Comparison of ENCODE assay signal across 9 cellular contexts in the genomic region with DNA sequence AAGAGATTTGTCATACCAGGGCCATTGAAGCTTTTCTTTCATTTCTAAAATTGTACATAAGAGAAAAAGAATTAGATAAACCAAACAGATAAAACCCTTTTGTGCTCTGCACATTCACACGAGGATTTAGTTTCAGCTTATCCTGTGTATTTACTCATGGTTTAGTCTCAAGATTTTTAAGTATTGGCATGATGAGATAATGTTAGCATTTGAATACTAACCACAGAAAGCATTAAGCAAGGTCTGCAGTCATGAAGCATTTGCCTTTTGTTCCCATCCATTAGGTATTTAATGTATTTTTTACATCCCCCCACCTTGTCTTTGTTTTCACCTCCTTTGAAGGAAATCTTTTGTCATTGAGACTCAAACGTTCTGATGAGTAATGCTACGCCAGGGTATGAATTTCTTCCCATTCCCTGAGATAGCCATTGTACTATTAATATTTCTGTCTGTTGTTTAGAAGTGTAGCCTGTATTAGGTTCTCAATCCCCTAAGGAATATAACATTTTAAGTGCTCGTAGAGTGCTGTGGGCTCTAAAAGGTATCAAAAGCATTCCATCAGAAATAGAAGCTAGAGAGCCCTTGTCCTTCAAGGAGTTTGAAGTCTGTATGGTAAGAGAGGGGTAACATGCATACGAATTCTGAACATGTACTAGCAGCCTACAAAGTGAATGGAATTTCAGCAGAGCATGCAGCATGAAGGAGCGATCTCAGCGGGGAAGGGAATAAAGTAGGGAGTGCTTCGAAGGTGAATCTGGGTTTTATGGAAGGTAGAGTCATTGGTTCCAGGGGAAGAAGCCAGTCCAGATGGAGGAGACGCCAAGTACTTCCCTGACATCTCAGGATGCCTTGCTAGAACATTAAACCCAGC. TPM values are rescaled to one million over a fixed set of nuclear protein-coding genes. Genes with fewer than 3 reads are reported as not detected.
DNase-seq lines count a peak whose midpoint lies in the region; TF ChIP-seq lines count a peak whose summit lies in the region.
"Had no signal": no experiment of that assay in that cellular context is flagged by ENCODE, and none has a peak within 500 bp of the region (broad histone marks: within the 10 kb centered on the region; RNA-seq: fewer than 3 reads in every experiment).

No MANE protein-coding gene starts in this region.

- no peaks in the 10 kb centered on the region for H4K20me1 ChIP-seq in fibroblast of lung (ENCODE audit: control insufficient read depth, extremely low read depth, insufficient read depth, low read length)

- H3K9ac ChIP-seq in fibroblast of lung (ENCODE audit: insufficient read depth, low read length), result no peak overlapping the region

- peak overlapping the region; percentile 26 for H3K4me2 ChIP-seq in fibroblast of lung (ENCODE audit: extremely low read depth, insufficient read depth, low read length)

- DNase-seq in SIG-M5 treated with dmso at 0.1 percent for 504 hours (lab: John Stamatoyannopoulos, UW; ENCODE audit: unreplicated experiment), result peak; percentile 13
- no peak for DNase-seq in SIG-M5 (lab: John Stamatoyannopoulos, UW)
- DNase-seq in NCI-H526 (lab: John Stamatoyannopoulos, UW), result peak; percentile 15 to 20
- peak; percentile 65 to 95 for DNase-seq in fibroblast of lung (ENCODE audit: low read depth in 2 of 2)
- DNase-seq in stromal cell of bone marrow (ENCODE audit: low read depth), result peak; percentile 43
- no peak for DNase-seq in DMS 273 (lab: John Stamatoyannopoulos, UW; ENCODE audit: unreplicated experiment)
- no peak for DNase-seq in MG63
- no peak for DNase-seq in COR-L47 (lab: John Stamatoyannopoulos, UW)
- DNase-seq: NCI-H1105 had no signal

- H3K36me3 ChIP-seq in fibroblast of lung (ENCODE audit: control insufficient read depth, insufficient read depth, low read length) (no peaks in the 10 kb centered on the region), MG63 (no peaks in the 10 kb centered on the region)

- H3K9me3 ChIP-seq in fibroblast of lung (ENCODE audit: control insufficient read depth, insufficient read depth, low read depth, low read length) (no peaks in the 10 kb centered on the region), MG63 (no peaks in the 10 kb centered on the region)

- no peaks in the 10 kb centered on the region for H3K79me2 ChIP-seq in fibroblast of lung (ENCODE audit: control insufficient read depth, insufficient read depth, low read length)

- H2AFZ ChIP-seq in fibroblast of lung (ENCODE audit: low read length), result no peak overlapping the region

- peaks cover 10% of the 10 kb centered on the region for H3K4me1 ChIP-seq in fibroblast of lung (ENCODE audit: control insufficient read depth, extremely low read depth, insufficient read depth, low read length)

- no peaks in the 10 kb centered on the region for H3K27me3 ChIP-seq in fibroblast of lung (ENCODE audit: control insufficient read depth, insufficient read depth, low read length)
- H3K27me3 ChIP-seq in MG63, result no peaks in the 10 kb centered on the region

- no peak overlapping the region for H3K27ac ChIP-seq in fibroblast of lung (ENCODE audit: insufficient read depth, low read length)

- TF ChIP-seq CTCF in fibroblast of lung (conservative IDR thresholded peaks at IDR 0.05 in 1 of 2, IDR thresholded peaks at IDR 0.05 in 1 of 2; ENCODE audit: low read depth in 1 of 2, low read length in 2 of 2), result no peak

- H3K4me3 ChIP-seq in fibroblast of lung (replicated peaks in 1 of 4; ENCODE audit: control extremely low read depth in 1 of 4, insufficient read depth in 1 of 4, low read depth in 3 of 4, low read length in 4 of 4) (no peak overlapping the region), MG63 (no peak overlapping the region)

RNA-seq across cellular contexts. Expression of gene CRADD, which starts 22.3 kb away (rescaled TPM):
- 11.8 and 21.1 TPM in 2 replicates for total RNA-seq in fibroblast of lung
- 13.5 and 19.7 TPM in 2 replicates for polyA plus RNA-seq in fibroblast of lung
- 10.5 and 12.1 TPM in 2 replicates for polyA plus RNA-seq in fibroblast of lung (2012)
- 5.7 and 13.2 TPM in 2 replicates for polyA minus RNA-seq in fibroblast of lung (ENCODE audit: low replicate concordance)
- total RNA-seq in MG63 (2014; rRNA removed; shearing (Covaris generic); ENCODE audit: low replicate concordance), result 27.9 and 51.9 TPM in 2 replicates

Comparison
In these comparisons a context has a peak if more than half of its experiments do, and no peak if none do; other contexts are left out.
1. DNase-seq: peak in SIG-M5 treated with dmso at 0.1 percent for 504 hours (single experiment), NCI-H526 (2 of 2), fibroblast of lung (2 of 2) and stromal cell of bone marrow (single experiment); none in SIG-M5 (single experiment), DMS 273 (single experiment), MG63 (single experiment) and COR-L47 (single experiment).